8 cellular contexts compared by ENCODE assay signal in the genomic region with DNA sequence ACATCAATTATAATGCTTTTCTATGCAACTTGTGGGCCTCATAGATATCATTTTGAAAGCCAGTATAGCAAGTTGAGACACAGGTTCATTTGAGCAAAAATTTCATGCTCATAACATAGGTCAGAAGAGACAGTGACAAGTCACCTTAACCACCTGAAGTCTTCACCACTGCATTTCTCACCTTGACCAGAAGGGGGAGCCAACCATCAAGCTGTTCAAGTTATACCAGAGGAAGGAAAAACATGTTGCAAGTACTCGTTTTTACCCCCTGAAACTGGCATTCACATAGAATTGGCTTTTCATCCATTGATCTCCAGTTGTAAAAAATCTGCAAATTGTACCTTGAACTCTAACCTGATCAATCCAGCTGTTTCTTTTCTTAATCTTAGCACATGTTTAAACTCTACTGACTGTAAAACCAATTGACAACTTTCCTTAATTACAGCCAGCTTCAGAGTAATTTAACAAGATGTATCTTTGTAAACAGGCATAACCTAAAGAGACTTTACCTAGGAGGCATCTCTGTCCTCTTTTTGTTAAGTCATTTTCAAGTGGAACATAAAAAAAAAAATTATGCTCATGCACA. TPM values are rescaled to one million over a fixed set of nuclear protein-coding genes. Genes with fewer than 3 reads are reported as not detected.
DNase-seq lines count a peak whose midpoint lies in the region; ATAC-seq and TF ChIP-seq lines count a peak whose summit lies in the region.

No MANE protein-coding gene starts in this region.

- H3K4me3 ChIP-seq in AG04450 (ENCODE audit: low read depth, low read length) (no peak overlapping the region), dorsolateral prefrontal cortex (peak overlapping the region in 6 of 59 donors; percentile 2 to 13 (median 4)), mesendoderm (ENCODE audit: low read length) (no peak overlapping the region)

- no peak overlapping the region for H3K23ac ChIP-seq in mesendoderm (ENCODE audit: low read length)

- TF ChIP-seq CTCF in AG04450 (IDR thresholded peaks at IDR 0.05; ENCODE audit: low read depth, low read length) (peak; percentile 99), dorsolateral prefrontal cortex (IDR thresholded peaks at IDR 0.05 in 54 of 56, conservative IDR thresholded peaks at IDR 0.05 in 2 of 56; ENCODE audit: low read depth in 1 of 56, partially characterized antibody in 56 of 56) (peak; percentile 85 to 99 (median 96))

- H3K27me3 ChIP-seq in AG04450 (ENCODE audit: control insufficient read depth, insufficient read depth, low read length) (peaks cover 2% of the 10 kb centered on the region), dorsolateral prefrontal cortex (no peaks in the 10 kb centered on the region), mesendoderm (ENCODE audit: insufficient read depth, low read length, poor library complexity) (no peaks in the 10 kb centered on the region)

- POLR2A ChIA-PET in AG04450 (lab: Yijun Ruan, JAX): interaction anchor here (0.6 kb wide), 1 partner anchor 650 kb away, joined by 4 read pairs; no protein-coding TSS in a partner anchor

- no peak overlapping the region for H2BK5ac ChIP-seq in mesendoderm (ENCODE audit: low read length)

- H4K5ac ChIP-seq in mesendoderm (ENCODE audit: low read length): no peak overlapping the region

- no peak overlapping the region for H3K4ac ChIP-seq in mesendoderm (ENCODE audit: low read depth, low read length)

- no peak overlapping the region for H2AK5ac ChIP-seq in mesendoderm (ENCODE audit: low read length)

- no peak overlapping the region for H3K56ac ChIP-seq in mesendoderm (ENCODE audit: low read length)

- H2BK15ac ChIP-seq in mesendoderm (replicated peaks; ENCODE audit: low read depth): no peak overlapping the region

- H3K36me3 ChIP-seq in mesendoderm (ENCODE audit: control insufficient read depth, insufficient read depth, low read length): no peaks in the 10 kb centered on the region

- peak; percentile 86 for ATAC-seq in GM18517 (IDR thresholded peaks at IDR 0.05; ENCODE audit: unreplicated experiment)
- ATAC-seq in HG03135 (IDR thresholded peaks at IDR 0.05; ENCODE audit: unreplicated experiment): peak; percentile 87

- H3K4me1 ChIP-seq in mesendoderm (ENCODE audit: control insufficient read depth, low read depth, low read length): no peaks in the 10 kb centered on the region

- H3K18ac ChIP-seq in mesendoderm (ENCODE audit: low read length): no peak overlapping the region

- CTCF ChIA-PET in AG04450 (lab: Charles Lee): interaction anchor here (0.5 to 7.3 kb wide), 41 partner anchors 8 to 830 kb away, joined by 3 to 98 read pairs (median 4); a partner anchor contains a TSS

- WGBS in mesendoderm (ENCODE audit: extremely low coverage, insufficient coverage, low lambda C conversion rate): no CpG with 5 or more reads among the region's 1 CpG

- no peaks in the 10 kb centered on the region for H3K79me2 ChIP-seq in mesendoderm (ENCODE audit: control insufficient read depth, insufficient read depth, low read length)

- H3K4me2 ChIP-seq in mesendoderm (ENCODE audit: low read length): no peak overlapping the region

- no peaks in the 10 kb centered on the region for H3K9me3 ChIP-seq in AG04450 (ENCODE audit: control insufficient read depth, insufficient read depth, low read length)

- H3K27ac ChIP-seq in AG04450 (ENCODE audit: low read depth, low read length): no peak overlapping the region
- peak overlapping the region in 18 of 59 donors; percentile 4 to 57 (median 24) for H3K27ac ChIP-seq in dorsolateral prefrontal cortex
- no peak overlapping the region for H3K27ac ChIP-seq in mesendoderm (ENCODE audit: low read depth, low read length)

- H4K8ac ChIP-seq in mesendoderm (ENCODE audit: low read depth, low read length): no peak overlapping the region

- H3K9ac ChIP-seq in mesendoderm (ENCODE audit: low read length): no peak overlapping the region

- peak; percentile 27 for DNase-seq in AG04450 (ENCODE audit: low read depth, low spot score)
- DNase-seq in NCI-H526 treated with DMSO at 0.1 percent for 48 hours (lab: John Stamatoyannopoulos, UW): peak; percentile 51
- peak; percentile 78 for DNase-seq in activated CD4-positive, alpha-beta T cell treated with anti-CD3 and anti-CD28 coated beads, Interleukin-2, amount 50 U/mL, for 1 hour
- peak in 7 of 10 donors; percentile 47 to 87 (median 69) for DNase-seq in dorsolateral prefrontal cortex
- peak; percentile 88 for DNase-seq in mesendoderm
- peak; percentile 65 to 71 for DNase-seq in stimulated activated CD8-positive, alpha-beta memory T cell treated with anti-CD3 and anti-CD28 coated beads, Interleukin-4, amount 100 ng/mL, for 1 hour (ENCODE audit: low read depth in 2 of 2, low spot score in 1 of 2)

- intact Hi-C loops in dorsolateral prefrontal cortex (cut with DNase I): no loop called here

- no peaks in the 10 kb centered on the region for H3K79me1 ChIP-seq in mesendoderm (ENCODE audit: low read length)

- no peak overlapping the region for H2BK120ac ChIP-seq in mesendoderm (ENCODE audit: low read depth, low read length)

RNA-seq across cellular contexts. Expression of a gene that starts 1.4 kb away (rescaled TPM):
- not detected in 2 replicates for polyA plus RNA-seq in AG04450 (2011; rRNA removed)
- polyA minus RNA-seq in AG04450 (2011; rRNA and poly(A)+ RNA removed): not detected in 2 replicates
- total RNA-seq in dorsolateral prefrontal cortex: 1 to 10 TPM in 7 of 120 experiments, under 1 TPM in 106, not detected in 7; 0.13 to 1.2 (median 0.44) TPM
- not detected for polyA plus RNA-seq in mesendoderm (2013, experiment 1 of 2)
- not detected for polyA plus RNA-seq in mesendoderm (2013, experiment 2 of 2)

RNA-seq across cellular contexts. Expression of a gene that starts 36.2 kb away (rescaled TPM):
- 150 and 204 TPM in 2 replicates for polyA plus RNA-seq in AG04450 (2011; rRNA removed)
- 79.5 and 105 TPM in 2 replicates for polyA minus RNA-seq in AG04450 (2011; rRNA and poly(A)+ RNA removed)
- total RNA-seq in dorsolateral prefrontal cortex: 100 to 1,000 TPM in 113 of 120 experiments, 10 to 100 TPM in 7; 51.3 to 182 (median 139) TPM
- polyA plus RNA-seq in mesendoderm (2013, experiment 1 of 2): 21.1 TPM
- 21.6 TPM for polyA plus RNA-seq in mesendoderm (2013, experiment 2 of 2)

RNA-seq across cellular contexts. Expression of a gene that starts 40.8 kb away (rescaled TPM):
- polyA plus RNA-seq in AG04450 (2011; rRNA removed): 81.1 and 111 TPM in 2 replicates
- 36.0 and 42.9 TPM in 2 replicates for polyA minus RNA-seq in AG04450 (2011; rRNA and poly(A)+ RNA removed)
- total RNA-seq in dorsolateral prefrontal cortex: 10 to 100 TPM; 45.9 to 99.3 (median 65.9) TPM
- polyA plus RNA-seq in mesendoderm (2013, experiment 1 of 2): 54.4 TPM
- 53.9 TPM for polyA plus RNA-seq in mesendoderm (2013, experiment 2 of 2)

Comparison
In these comparisons a context has a peak if more than half of its experiments do, and no peak if none do; other contexts are left out.
1. DNase-seq: peak in every context shown above with its lines; median percentile 88 in mesendoderm; 78 in activated CD4-positive, alpha-beta T cell treated with anti-CD3 and anti-CD28 coated beads, Interleukin-2, amount 50 U/mL, for 1 hour; 69 in dorsolateral prefrontal cortex; 68 in stimulated activated CD8-positive, alpha-beta memory T cell treated with anti-CD3 and anti-CD28 coated beads, Interleukin-4, amount 100 ng/mL, for 1 hour; 51 in NCI-H526 treated with DMSO at 0.1 percent for 48 hours; 27 in AG04450.